21 cellular contexts compared by ENCODE assay signal in the genomic region with DNA sequence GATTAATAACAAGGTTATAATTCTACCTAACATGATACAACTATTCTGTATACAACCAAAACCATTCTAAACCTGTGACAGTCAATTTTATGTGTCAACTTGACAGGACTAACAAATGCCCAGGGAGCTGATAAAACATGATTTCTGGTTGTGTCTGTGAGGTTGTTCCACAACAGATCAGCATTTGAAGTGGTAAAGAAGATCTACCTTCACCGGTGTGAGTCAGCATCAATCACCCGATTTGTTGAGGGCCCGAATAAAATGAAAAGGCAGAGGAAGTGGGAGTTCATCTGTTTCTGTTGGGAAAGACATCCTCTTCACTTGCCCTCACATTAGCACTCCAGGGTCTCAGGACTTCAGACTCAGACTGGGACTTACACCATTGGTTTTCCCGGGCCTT.
A peak's percentile ranks its signal among the peaks of the same experiment; 100 is the strongest.
DNase-seq lines count a peak whose midpoint lies in the region; ATAC-seq, FAIRE-seq and TF ChIP-seq lines count a peak whose summit lies in the region.
"Had no signal": no experiment of that assay in that cellular context is flagged by ENCODE, and none has a peak within 500 bp of the region (broad histone marks: within the 10 kb centered on the region; RNA-seq: fewer than 3 reads in every experiment).

No MANE protein-coding gene starts in this region.

- no peaks in the 10 kb centered on the region for H3K9me3 ChIP-seq in right lobe of liver
- H3K9me3 ChIP-seq: BLaER1 treated with 17β-estradiol and CSF1 and Interleukin-3, amounts not matched to agents 10 nM and 100 nM; SK-N-SH; thoracic aorta had no signal

- H3K27me3 ChIP-seq in right lobe of liver = no peaks in the 10 kb centered on the region
- H3K27me3 ChIP-seq: BLaER1 treated with 17β-estradiol and CSF1 and Interleukin-3, amounts not matched to agents 10 nM and 100 nM had no signal

- 77% methylated on average over 4 of the region's 4 CpGs for WGBS in right lobe of liver (ENCODE audit: insufficient coverage, low coverage, low lambda C conversion rate, missing lambda C conversion rate)

- no peaks in the 10 kb centered on the region for H3K36me3 ChIP-seq in right lobe of liver
- H3K36me3 ChIP-seq: BLaER1 treated with 17β-estradiol and CSF1 and Interleukin-3, amounts not matched to agents 10 nM and 100 nM; thoracic aorta had no signal

- no peaks in the 10 kb centered on the region for H3K27me3 Mint-ChIP-seq in CD14-positive monocyte (ENCODE audit: low read depth in 3 of 3)
- H3K27me3 Mint-ChIP-seq: activated CD4-positive, alpha-beta T cell treated with anti-CD3 and anti-CD28 coated beads, Interleukin-2, amount 10 ng/mL, durations not matched to agents 24 days and 14 days; brain had no signal

- H3K9me3 Mint-ChIP-seq in CD14-positive monocyte = peaks cover 0 to 5% (median 0%) of the 10 kb centered on the region in 7 donors
- H3K9me3 Mint-ChIP-seq: activated CD4-positive, alpha-beta T cell treated with anti-CD3 and anti-CD28 coated beads, Interleukin-2, amount 10 ng/mL, durations not matched to agents 24 days and 14 days had no signal

- peaks cover 10% of the 10 kb centered on the region for H3K4me1 Mint-ChIP-seq in CD14-positive monocyte
- H3K4me1 Mint-ChIP-seq: brain had no signal

- DNase-seq in ELR (ENCODE audit: low read depth) (peak; percentile 54), HTR-8/SVneo (ENCODE audit: insufficient read length, low spot score) (no peak), amniotic epithelial cell (ENCODE audit: low read depth) (peak; percentile 3), right lobe of liver (no peak), CD14-positive monocyte (ENCODE audit: low spot score) (no peak)
- DNase-seq: activated CD4-positive, alpha-beta T cell treated with anti-CD3 and anti-CD28 coated beads, Interleukin-2, amount 10 ng/mL, durations not matched to agents 24 days and 14 days; activated naive CD4-positive, alpha-beta T cell treated with Interleukin-2 at 50 U/mL for 16 hours; DND-41; KBM-7; NCI-H1105; NCI-H69; SK-N-SH; stimulated activated CD4-positive, alpha-beta T cell treated with anti-CD3 and anti-CD28 coated beads, Interleukin-4, amount 100 ng/mL, for 24 hours; T1000 had no signal

- H3K4me1 ChIP-seq in right lobe of liver = peaks cover 0 to 25% (median 3%) of the 10 kb centered on the region in 4 donors
- H3K4me1 ChIP-seq: parathyroid adenoma had no signal

- FAIRE-seq in HTR-8/SVneo (lab: Jason Lieb, UNC) = peak; percentile 76

- H3K4me3 ChIP-seq in right lobe of liver = no peak overlapping the region
- H3K4me3 ChIP-seq: BLaER1 treated with 17β-estradiol and CSF1 and Interleukin-3, amounts not matched to agents 10 nM and 100 nM; skin epidermis; thoracic aorta had no signal

- H3K27ac ChIP-seq in right lobe of liver = peak overlapping the region in 2 of 3 donors; percentile 37 to 56
- H3K27ac ChIP-seq: BLaER1 treated with 17β-estradiol and CSF1 and Interleukin-3, amounts not matched to agents 10 nM and 100 nM; parathyroid adenoma; skin epidermis; thoracic aorta had no signal

- TF ChIP-seq POLR2A in right lobe of liver (IDR thresholded peaks at IDR 0.05) = no peak

- ATAC-seq in right lobe of liver (peak in 3 of 4 donors; percentile 9 to 17 (median 9)), HG03378 (IDR thresholded peaks at IDR 0.05; ENCODE audit: unreplicated experiment) (no peak), HG02885 (IDR thresholded peaks at IDR 0.05; ENCODE audit: poor library complexity, unreplicated experiment) (no peak)

- intact Hi-C loops in right lobe of liver (cut with DNase I) (no loop called here), CD14-positive monocyte (cut with micrococcal nuclease) (no loop called here)

- TF ChIP-seq CTCF in right lobe of liver (IDR thresholded peaks at IDR 0.05) (no peak), CD14-positive monocyte (IDR thresholded peaks at IDR 0.05) (no peak)

- no peak overlapping the region for H3K4me3 Mint-ChIP-seq in CD14-positive monocyte
- H3K4me3 Mint-ChIP-seq: activated CD4-positive, alpha-beta T cell treated with anti-CD3 and anti-CD28 coated beads, Interleukin-2, amount 10 ng/mL, durations not matched to agents 24 days and 14 days; brain had no signal

- H3K27ac Mint-ChIP-seq in CD14-positive monocyte = no peak overlapping the region
- H3K27ac Mint-ChIP-seq: activated CD4-positive, alpha-beta T cell treated with anti-CD3 and anti-CD28 coated beads, Interleukin-2, amount 10 ng/mL, durations not matched to agents 24 days and 14 days; brain had no signal

- H3K36me3 Mint-ChIP-seq in CD14-positive monocyte = peaks cover 0 to 2% of the 10 kb centered on the region in 2 donors

Comparison
In these comparisons a context has a peak if more than half of its experiments do, and no peak if none do; other contexts are left out.
1. DNase-seq: peak in ELR (single experiment) and amniotic epithelial cell (single experiment); none in HTR-8/SVneo (single experiment), right lobe of liver (0 of 3) and CD14-positive monocyte (single experiment).
2. ATAC-seq: peak in right lobe of liver (3 of 4); none in HG03378 (single experiment) and HG02885 (single experiment).